ENCODE assay signal across 23 cellular contexts in genomic region chr4:98689507-98690174, GRCh38. TPM values are rescaled to one million over a fixed set of nuclear protein-coding genes. Genes with fewer than 3 reads are reported as not detected.
A peak's percentile ranks its signal among the peaks of the same experiment; 100 is the strongest.
DNase-seq lines count a peak whose midpoint lies in the region; ATAC-seq and TF ChIP-seq lines count a peak whose summit lies in the region.
"Had no signal": no experiment of that assay in that cellular context is flagged by ENCODE, and none has a peak within 500 bp of the region (broad histone marks: within the 10 kb centered on the region; RNA-seq: fewer than 3 reads in every experiment).

No MANE protein-coding gene starts in this region.

- peak; percentile 60 for ATAC-seq in activated CD8-positive, alpha-beta T cell treated with anti-CD3 and anti-CD28 coated beads for 36 hours
- no peak for ATAC-seq in activated CD8-positive, alpha-beta T cell treated with anti-CD3 and anti-CD28 coated beads, Interleukin-2, amount 10 ng/mL, durations not matched to agents 7 days and 5 days
- ATAC-seq in DND-41 (ENCODE audit: insufficient read depth, low read depth), result peak; percentile 82
- peak; percentile 68 for ATAC-seq in naive thymus-derived CD4-positive, alpha-beta T cell

- no peaks in the 10 kb centered on the region for H4K20me1 ChIP-seq in DND-41 (ENCODE audit: insufficient read depth, low read length)

- no peak overlapping the region for H3K4me3 ChIP-seq in DND-41 (ENCODE audit: low read depth in 1 of 2, low read length in 2 of 2)
- no peak overlapping the region for H3K4me3 ChIP-seq in naive thymus-derived CD4-positive, alpha-beta T cell (ENCODE audit: low read length)
- H3K4me3 ChIP-seq: cardiac muscle cell, PC-9, SJCRH30 had no signal

- peak overlapping the region; percentile 31; the same call in 1 of the 2 replicates for H3K27ac ChIP-seq in DND-41 (ENCODE audit: low read length)
- H3K27ac ChIP-seq in naive thymus-derived CD4-positive, alpha-beta T cell (ENCODE audit: low read depth, low read length), result no peak overlapping the region
- H3K27ac ChIP-seq: C4-2B, cardiac muscle cell, SJCRH30 had no signal

- no peak overlapping the region for H2AFZ ChIP-seq in DND-41 (ENCODE audit: low read depth, low read length)
- H2AFZ ChIP-seq: PC-9 had no signal

- no peak overlapping the region for H3K9ac ChIP-seq in DND-41 (ENCODE audit: low read depth, low read length)

- no peaks in the 10 kb centered on the region for H3K27me3 ChIP-seq in DND-41 (ENCODE audit: insufficient read depth, low read length, poor library complexity)
- H3K27me3 ChIP-seq in naive thymus-derived CD4-positive, alpha-beta T cell (ENCODE audit: control insufficient read depth in 2 of 2, insufficient read depth in 2 of 2, low read length in 2 of 2), result no peaks in the 10 kb centered on the region
- H3K27me3 ChIP-seq: cardiac muscle cell, SJCRH30 had no signal

- no peaks in the 10 kb centered on the region for H3K79me2 ChIP-seq in DND-41 (ENCODE audit: insufficient read depth, low read length)

- no peak for TF ChIP-seq CTCF in activated CD8-positive, alpha-beta T cell treated with anti-CD3 and anti-CD28 coated beads for 36 hours (IDR thresholded peaks at IDR 0.05)
- no peak for TF ChIP-seq CTCF in DND-41 (IDR thresholded peaks at IDR 0.05; ENCODE audit: borderline replicate concordance, extremely low read depth, low read length, poor library complexity, severe bottlenecking)

- H3K36me3 ChIP-seq in DND-41 (ENCODE audit: insufficient read depth, low read length), result no peaks in the 10 kb centered on the region
- no peaks in the 10 kb centered on the region for H3K36me3 ChIP-seq in naive thymus-derived CD4-positive, alpha-beta T cell (ENCODE audit: control insufficient read depth in 2 of 3, insufficient read depth in 3 of 3, low read length in 3 of 3)
- H3K36me3 ChIP-seq: cardiac muscle cell, SJCRH30 had no signal

- H3K4me1 ChIP-seq in DND-41 (ENCODE audit: insufficient read depth, low read length), result peaks cover 29% of the 10 kb centered on the region
- H3K4me1 ChIP-seq in naive thymus-derived CD4-positive, alpha-beta T cell (ENCODE audit: control insufficient read depth in 2 of 2, insufficient read depth in 2 of 2, low read length in 2 of 2), result peaks cover 14 to 36% of the 10 kb centered on the region in 2 donors

- H3K27ac Mint-ChIP-seq in activated CD8-positive, alpha-beta T cell treated with anti-CD3 and anti-CD28 coated beads for 36 hours, result no peak overlapping the region
- no peak overlapping the region for H3K27ac Mint-ChIP-seq in activated CD8-positive, alpha-beta T cell treated with anti-CD3 and anti-CD28 coated beads, Interleukin-2, amount 10 ng/mL, durations not matched to agents 7 days and 5 days
- peak overlapping the region; percentile 53 for H3K27ac Mint-ChIP-seq in activated T-helper 2 cell treated with anti-CD3 and anti-CD28 coated beads, Interferon-gamma antibody, Interleukin-2, Interleukin-4, amounts not matched to agents 10 μg/mL and 5 μg/mL and 100 μg/mL, durations not matched to agents 14 hours and 24 hours and 36 hours
- peak overlapping the region; percentile 8 to 84 (median 71) for H3K27ac Mint-ChIP-seq in naive thymus-derived CD4-positive, alpha-beta T cell

- H3K4me1 Mint-ChIP-seq in activated CD8-positive, alpha-beta T cell treated with anti-CD3 and anti-CD28 coated beads for 36 hours (ENCODE audit: low read depth), result peaks cover 33% of the 10 kb centered on the region
- peaks cover 21% of the 10 kb centered on the region for H3K4me1 Mint-ChIP-seq in activated CD8-positive, alpha-beta T cell treated with anti-CD3 and anti-CD28 coated beads, Interleukin-2, amount 10 ng/mL, durations not matched to agents 7 days and 5 days (ENCODE audit: low read depth)
- H3K4me1 Mint-ChIP-seq in activated T-helper 2 cell treated with anti-CD3 and anti-CD28 coated beads, Interferon-gamma antibody, Interleukin-2, Interleukin-4, amounts not matched to agents 10 μg/mL and 5 μg/mL and 100 μg/mL, durations not matched to agents 14 hours and 24 hours and 36 hours (ENCODE audit: low read depth), result peaks cover 22% of the 10 kb centered on the region
- peaks cover 21 to 64% (median 53%) of the 10 kb centered on the region in 7 donors for H3K4me1 Mint-ChIP-seq in naive thymus-derived CD4-positive, alpha-beta T cell

- H3K4me3 Mint-ChIP-seq in activated CD8-positive, alpha-beta T cell treated with anti-CD3 and anti-CD28 coated beads for 36 hours, result no peak overlapping the region
- H3K4me3 Mint-ChIP-seq in activated CD8-positive, alpha-beta T cell treated with anti-CD3 and anti-CD28 coated beads, Interleukin-2, amount 10 ng/mL, durations not matched to agents 7 days and 5 days, result no peak overlapping the region
- H3K4me3 Mint-ChIP-seq in activated T-helper 2 cell treated with anti-CD3 and anti-CD28 coated beads, Interferon-gamma antibody, Interleukin-2, Interleukin-4, amounts not matched to agents 10 μg/mL and 5 μg/mL and 100 μg/mL, durations not matched to agents 14 hours and 24 hours and 36 hours (ENCODE audit: low read depth), result no peak overlapping the region
- peak overlapping the region in 5 of 10 donors; percentile 48 to 68 (median 64) for H3K4me3 Mint-ChIP-seq in naive thymus-derived CD4-positive, alpha-beta T cell

- DNase-seq in activated CD8-positive, alpha-beta T cell treated with anti-CD3 and anti-CD28 coated beads for 36 hours, result no peak
- DNase-seq in activated CD8-positive, alpha-beta T cell treated with anti-CD3 and anti-CD28 coated beads, Interleukin-2, amount 10 ng/mL, durations not matched to agents 7 days and 5 days, result no peak
- DNase-seq in DND-41, result peak; percentile 70
- DNase-seq in activated T-helper 2 cell treated with anti-CD3 and anti-CD28 coated beads, Interferon-gamma antibody, Interleukin-2, Interleukin-4, amounts not matched to agents 10 μg/mL and 5 μg/mL and 100 μg/mL, durations not matched to agents 14 hours and 24 hours and 36 hours (ENCODE audit: low spot score), result no peak
- DNase-seq in naive thymus-derived CD4-positive, alpha-beta T cell, result peak in 3 of 9 donors; percentile 18 to 37 (median 20)
- no peak for DNase-seq in AG08396 (ENCODE audit: low spot score)
- no peak for DNase-seq in SHP77 treated with DMSO at 0.1 percent for 48 hours (lab: John Stamatoyannopoulos, UW)
- DNase-seq in SW 1271 (lab: John Stamatoyannopoulos, UW), result no peak
- DNase-seq: ACHN, DMS 273 treated with DMSO at 0.1 percent for 48 hours, foreskin melanocyte, HCEC 1CT, hypothalamus, islet precursor cell, KBM-7, NCI-H1048, NCI-H2029, nucleus accumbens, PC-9 had no signal

- no peaks in the 10 kb centered on the region for H3K9me3 ChIP-seq in DND-41 (ENCODE audit: insufficient read depth, low read length, severe bottlenecking)
- no peaks in the 10 kb centered on the region for H3K9me3 ChIP-seq in naive thymus-derived CD4-positive, alpha-beta T cell (ENCODE audit: control insufficient read depth in 2 of 3, low read length in 3 of 3)
- H3K9me3 ChIP-seq: SJCRH30 had no signal

- intact Hi-C loops in activated CD8-positive, alpha-beta T cell treated with anti-CD3 and anti-CD28 coated beads for 36 hours (cut with micrococcal nuclease), result no loop called here
- intact Hi-C loops in activated T-helper 2 cell treated with anti-CD3 and anti-CD28 coated beads, Interferon-gamma antibody, Interleukin-2, Interleukin-4, amounts not matched to agents 10 μg/mL and 5 μg/mL and 100 μg/mL, durations not matched to agents 14 hours and 24 hours and 36 hours (cut with micrococcal nuclease), result loop anchor here (5.0 kb wide), 1 partner anchor 47 kb away; no protein-coding TSS in a partner anchor
- intact Hi-C loops in naive thymus-derived CD4-positive, alpha-beta T cell (cut with micrococcal nuclease), result loop anchor here (1.0 to 2.0 kb wide), 3 partner anchors 17 to 26 kb away; no protein-coding TSS in a partner anchor

- CTCF ChIA-PET in activated CD8-positive, alpha-beta T cell treated with anti-CD3 and anti-CD28 coated beads for 36 hours (lab: Charles Lee), result no interaction called here
- CTCF ChIA-PET in activated CD8-positive, alpha-beta T cell treated with anti-CD3 and anti-CD28 coated beads, Interleukin-2, amount 10 ng/mL, durations not matched to agents 7 days and 5 days (lab: Charles Lee), result no interaction called here
- CTCF ChIA-PET in naive thymus-derived CD4-positive, alpha-beta T cell (lab: Charles Lee), result interaction anchor here (0.7 kb wide), 1 partner anchor 23 kb away, joined by 3 read pairs; no protein-coding TSS in a partner anchor

- H3K4me2 ChIP-seq in DND-41 (ENCODE audit: insufficient read depth, low read length), result no peak overlapping the region

- POLR2A ChIA-PET in activated CD8-positive, alpha-beta T cell treated with anti-CD3 and anti-CD28 coated beads for 36 hours (lab: Charles Lee), result interaction anchor here (0.8 to 0.9 kb wide), 2 partner anchors 8 to 27 kb away, joined by 3 read pairs; no protein-coding TSS in a partner anchor
- POLR2A ChIA-PET in activated CD8-positive, alpha-beta T cell treated with anti-CD3 and anti-CD28 coated beads, Interleukin-2, amount 10 ng/mL, durations not matched to agents 7 days and 5 days (lab: Charles Lee), result interaction anchor here (0.7 to 1.0 kb wide), 2 partner anchors 31 to 73 kb away, joined by 3 to 4 read pairs; partner anchors contain the start of gene TSPAN5
- POLR2A ChIA-PET in naive thymus-derived CD4-positive, alpha-beta T cell (lab: Charles Lee), result interaction anchor here (1.3 to 1.5 kb wide), 2 partner anchors 16 to 27 kb away, joined by 4 to 10 read pairs; no protein-coding TSS in a partner anchor

- no peaks in the 10 kb centered on the region for H3K9me3 Mint-ChIP-seq in activated CD8-positive, alpha-beta T cell treated with anti-CD3 and anti-CD28 coated beads for 36 hours
- H3K9me3 Mint-ChIP-seq in activated CD8-positive, alpha-beta T cell treated with anti-CD3 and anti-CD28 coated beads, Interleukin-2, amount 10 ng/mL, durations not matched to agents 7 days and 5 days (ENCODE audit: insufficient read depth), result peaks cover 6% of the 10 kb centered on the region
- H3K9me3 Mint-ChIP-seq in activated T-helper 2 cell treated with anti-CD3 and anti-CD28 coated beads, Interferon-gamma antibody, Interleukin-2, Interleukin-4, amounts not matched to agents 10 μg/mL and 5 μg/mL and 100 μg/mL, durations not matched to agents 14 hours and 24 hours and 36 hours, result peaks cover 12% of the 10 kb centered on the region
- peaks cover 0 to 8% (median 0%) of the 10 kb centered on the region in 11 donors for H3K9me3 Mint-ChIP-seq in naive thymus-derived CD4-positive, alpha-beta T cell

- no peaks in the 10 kb centered on the region for H3K36me3 Mint-ChIP-seq in activated CD8-positive, alpha-beta T cell treated with anti-CD3 and anti-CD28 coated beads for 36 hours (ENCODE audit: low read depth)
- H3K36me3 Mint-ChIP-seq in activated CD8-positive, alpha-beta T cell treated with anti-CD3 and anti-CD28 coated beads, Interleukin-2, amount 10 ng/mL, durations not matched to agents 7 days and 5 days (ENCODE audit: low read depth), result peaks cover 5% of the 10 kb centered on the region
- H3K36me3 Mint-ChIP-seq in activated T-helper 2 cell treated with anti-CD3 and anti-CD28 coated beads, Interferon-gamma antibody, Interleukin-2, Interleukin-4, amounts not matched to agents 10 μg/mL and 5 μg/mL and 100 μg/mL, durations not matched to agents 14 hours and 24 hours and 36 hours (ENCODE audit: low read depth), result peaks cover 4% of the 10 kb centered on the region
- H3K36me3 Mint-ChIP-seq in naive thymus-derived CD4-positive, alpha-beta T cell, result peaks cover 0 to 14% (median 0%) of the 10 kb centered on the region in 5 donors

- H3K27me3 Mint-ChIP-seq in activated CD8-positive, alpha-beta T cell treated with anti-CD3 and anti-CD28 coated beads for 36 hours, result no peaks in the 10 kb centered on the region
- H3K27me3 Mint-ChIP-seq in activated CD8-positive, alpha-beta T cell treated with anti-CD3 and anti-CD28 coated beads, Interleukin-2, amount 10 ng/mL, durations not matched to agents 7 days and 5 days (ENCODE audit: low read depth), result no peaks in the 10 kb centered on the region
- H3K27me3 Mint-ChIP-seq in activated T-helper 2 cell treated with anti-CD3 and anti-CD28 coated beads, Interferon-gamma antibody, Interleukin-2, Interleukin-4, amounts not matched to agents 10 μg/mL and 5 μg/mL and 100 μg/mL, durations not matched to agents 14 hours and 24 hours and 36 hours (ENCODE audit: low read depth), result no peaks in the 10 kb centered on the region
- H3K27me3 Mint-ChIP-seq in naive thymus-derived CD4-positive, alpha-beta T cell, result no peaks in the 10 kb centered on the region

RNA-seq across cellular contexts. Expression of gene TSPAN5, which starts 31.2 kb away (rescaled TPM):
- total RNA-seq in activated CD8-positive, alpha-beta T cell treated with anti-CD3 and anti-CD28 coated beads for 36 hours, result 10 to 100 TPM; 18.5 to 21.9 TPM
- total RNA-seq in activated CD8-positive, alpha-beta T cell treated with anti-CD3 and anti-CD28 coated beads, Interleukin-2, amount 10 ng/mL, durations not matched to agents 7 days and 5 days, result 10 to 100 TPM; 18.6 to 21.5 TPM
- total RNA-seq in activated T-helper 2 cell treated with anti-CD3 and anti-CD28 coated beads, Interferon-gamma antibody, Interleukin-2, Interleukin-4, amounts not matched to agents 10 μg/mL and 5 μg/mL and 100 μg/mL, durations not matched to agents 14 hours and 24 hours and 36 hours, result 21.1 and 24.4 TPM in 2 replicates
- 10 to 100 TPM in 3 of 5 experiments, 1 to 10 TPM in 2; 3.3 to 31.6 (median 10.9) TPM for total RNA-seq in naive thymus-derived CD4-positive, alpha-beta T cell
- 1 to 10 TPM; 6.8 to 7.8 TPM for polyA plus RNA-seq in naive thymus-derived CD4-positive, alpha-beta T cell
- total RNA-seq: G401 had no signal

Comparison
In these comparisons a context has a peak if more than half of its experiments do, and no peak if none do; other contexts are left out.
1. H3K27ac Mint-ChIP-seq: peak in activated T-helper 2 cell treated with anti-CD3 and anti-CD28 coated beads, Interferon-gamma antibody, Interleukin-2, Interleukin-4, amounts not matched to agents 10 μg/mL and 5 μg/mL and 100 μg/mL, durations not matched to agents 14 hours and 24 hours and 36 hours (single experiment) and naive thymus-derived CD4-positive, alpha-beta T cell (9 of 9); none in activated CD8-positive, alpha-beta T cell treated with anti-CD3 and anti-CD28 coated beads for 36 hours (single experiment) and activated CD8-positive, alpha-beta T cell treated with anti-CD3 and anti-CD28 coated beads, Interleukin-2, amount 10 ng/mL, durations not matched to agents 7 days and 5 days (single experiment).